Comparison of ENCODE assay signal across 24 cellular contexts in the genomic region with DNA sequence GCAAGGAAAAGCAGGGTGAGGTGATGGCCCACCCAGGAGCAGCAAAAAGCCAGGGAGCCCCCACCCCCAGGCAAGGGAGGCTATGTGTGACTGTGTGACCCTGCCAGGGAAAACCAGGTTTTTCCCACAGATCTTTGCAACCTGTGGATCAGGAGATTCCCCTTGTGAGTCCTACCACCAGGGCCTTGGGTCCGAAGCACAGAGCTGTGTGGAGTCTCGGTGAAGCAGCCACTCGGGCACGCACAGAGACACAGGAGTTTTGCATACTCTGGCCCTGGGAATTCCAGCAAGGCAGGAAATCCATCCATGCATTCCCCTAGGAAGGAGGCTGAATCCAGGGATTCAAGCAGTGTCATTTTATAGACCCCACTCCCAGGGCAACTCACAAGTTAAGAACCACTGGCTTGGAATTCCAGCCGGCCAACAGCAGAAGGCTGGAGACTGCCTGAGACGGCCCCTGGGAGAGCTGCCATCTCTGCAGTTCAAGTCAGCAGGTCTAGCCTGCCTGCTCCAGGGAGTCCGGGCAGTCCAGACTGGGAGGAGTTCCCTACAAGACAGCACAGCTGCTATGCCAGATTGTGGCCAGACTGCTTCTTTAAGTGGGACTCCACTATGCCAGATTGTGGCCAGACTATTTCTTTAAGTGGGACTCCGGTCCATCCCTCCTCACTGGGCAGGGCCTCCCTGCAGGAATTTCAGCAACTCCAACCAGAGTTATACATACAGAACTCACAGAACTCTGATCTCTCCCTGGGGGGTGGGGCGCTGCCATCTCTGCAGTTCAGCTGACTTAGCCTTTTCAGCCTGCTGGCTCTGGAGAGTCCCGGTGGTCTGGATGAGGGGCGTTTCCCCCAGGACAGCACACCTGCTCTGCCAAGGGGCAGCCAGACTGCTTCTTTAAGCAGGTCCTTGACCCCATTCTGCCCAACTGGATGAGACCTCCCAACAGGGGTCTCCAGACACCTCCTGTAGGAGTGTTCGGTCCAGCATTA.
DNase-seq lines count a peak whose midpoint lies in the region; ATAC-seq, FAIRE-seq and TF ChIP-seq lines count a peak whose summit lies in the region.
"Had no signal": no experiment of that assay in that cellular context is flagged by ENCODE, and none has a peak within 500 bp of the region (broad histone marks: within the 10 kb centered on the region; RNA-seq: fewer than 3 reads in every experiment).

No MANE protein-coding gene starts in this region.

- H3K9ac ChIP-seq in astrocyte (ENCODE audit: low read length) (no peak overlapping the region), GM23248 (no peak overlapping the region)

- FAIRE-seq in astrocyte (lab: Jason Lieb, UNC): no peak
- FAIRE-seq: frontal cortex, islet of Langerhans had no signal

- TF ChIP-seq CTCF in astrocyte (IDR thresholded peaks at IDR 0.05; ENCODE audit: insufficient read depth, low read depth, low read length) (no peak), fibroblast of villous mesenchyme (IDR thresholded peaks at IDR 0.05; ENCODE audit: insufficient read depth, low read depth, low read length) (no peak), nephron progenitor cell (IDR thresholded peaks at IDR 0.05) (no peak)

- H3K9me3 ChIP-seq in astrocyte (ENCODE audit: insufficient read depth, low read depth, low read length) (peaks cover 3% of the 10 kb centered on the region), GM23248 (ENCODE audit: low read depth) (no peaks in the 10 kb centered on the region)
- H3K9me3 ChIP-seq: psoas muscle, tibial nerve had no signal

- H2AFZ ChIP-seq in astrocyte (ENCODE audit: low read depth, low read length): no peak overlapping the region
- no peak overlapping the region for H2AFZ ChIP-seq in GM23248

- H3K4me1 Mint-ChIP-seq in astrocyte (ENCODE audit: low read depth, unreplicated experiment): peaks cover 2% of the 10 kb centered on the region
- H3K4me1 Mint-ChIP-seq in nephron progenitor cell: no peaks in the 10 kb centered on the region

- H3K27me3 ChIP-seq in astrocyte (ENCODE audit: insufficient read depth, low read length): no peaks in the 10 kb centered on the region
- H3K27me3 ChIP-seq in GM23248 (replicated peaks; ENCODE audit: insufficient read depth): no peaks in the 10 kb centered on the region
- H3K27me3 ChIP-seq: tibial nerve had no signal

- DNase-seq in GM03348 (ENCODE audit: low spot score) (peak; percentile 5), astrocyte (ENCODE audit: low read depth) (peak; percentile 20), fibroblast of villous mesenchyme (ENCODE audit: low read depth) (peak; percentile 13), nephron progenitor cell (no peak), kidney tubule cell (ENCODE audit: low spot score) (no peak), GM23248 (no peak), GOT3 (lab: John Stamatoyannopoulos, UW) (no peak)
- DNase-seq: activated CD4-positive, alpha-beta T cell treated with anti-CD3 and anti-CD28 coated beads, Interleukin-2, amount 50 U/mL, for 48 hours; activated CD8-positive, alpha-beta memory T cell treated with anti-CD3 and anti-CD28 coated beads, Interleukin-2, amount 50 U/mL, for 4 hours; activated naive CD4-positive, alpha-beta T cell treated with anti-CD3 and anti-CD28 coated beads, Interleukin-2, amount 50 U/mL, for 16 hours; CD4-positive, alpha-beta T cell; central memory CD4-positive, alpha-beta T cell; HCEC 1CT; NCI-H1048; NCI-H2029 treated with DMSO at 0.1 percent for 48 hours; NCI-H226; psoas muscle; stimulated activated CD8-positive, alpha-beta memory T cell treated with anti-CD3 and anti-CD28 coated beads, Interleukin-4, amount 100 ng/mL, for 48 hours had no signal

- H3K4me2 ChIP-seq in astrocyte (ENCODE audit: low read length) (no peak overlapping the region), GM23248 (ENCODE audit: unreplicated experiment) (no peak overlapping the region)

- H3K27ac ChIP-seq in astrocyte (ENCODE audit: low read depth, low read length) (no peak overlapping the region), GM23248 (no peak overlapping the region)
- H3K27ac ChIP-seq: HL-60, psoas muscle, tibial nerve had no signal

- H3K4me3 ChIP-seq in astrocyte (ENCODE audit: insufficient read depth, low read depth, low read length) (no peak overlapping the region), fibroblast of villous mesenchyme (ENCODE audit: low read depth, low read length) (no peak overlapping the region), GM23248 (no peak overlapping the region)
- H3K4me3 ChIP-seq: psoas muscle, tibial nerve had no signal

- H4K20me1 ChIP-seq in astrocyte (ENCODE audit: insufficient read depth, low read length) (no peaks in the 10 kb centered on the region), GM23248 (ENCODE audit: insufficient read depth) (no peaks in the 10 kb centered on the region)

- no peaks in the 10 kb centered on the region for H3K9me2 ChIP-seq in GM23248 (ENCODE audit: insufficient read depth)

- H3K4me3 Mint-ChIP-seq in astrocyte (ENCODE audit: unreplicated experiment) (no peak overlapping the region), nephron progenitor cell (no peak overlapping the region)
- H3K4me3 Mint-ChIP-seq: CD4-positive, alpha-beta T cell had no signal

- in situ Hi-C loops in GM23248 (cut with MboI): no loop called here

- peaks cover 1% of the 10 kb centered on the region for H3K9me3 Mint-ChIP-seq in astrocyte (ENCODE audit: unreplicated experiment)
- H3K9me3 Mint-ChIP-seq in nephron progenitor cell: peaks cover 26% of the 10 kb centered on the region
- H3K9me3 Mint-ChIP-seq: CD4-positive, alpha-beta T cell had no signal

- no peak for ATAC-seq in HG02588 (IDR thresholded peaks at IDR 0.05; ENCODE audit: unreplicated experiment)
- ATAC-seq: psoas muscle, Right ventricle myocardium inferior had no signal

- H3K36me3 Mint-ChIP-seq in astrocyte (ENCODE audit: low read depth, unreplicated experiment) (peaks cover 17% of the 10 kb centered on the region), nephron progenitor cell (ENCODE audit: low read depth) (peaks cover 81% of the 10 kb centered on the region)

- no peak overlapping the region for H3K27ac Mint-ChIP-seq in astrocyte (ENCODE audit: unreplicated experiment)
- H3K27ac Mint-ChIP-seq in nephron progenitor cell: peak overlapping the region; percentile 41
- H3K27ac Mint-ChIP-seq: CD4-positive, alpha-beta T cell had no signal

- WGBS in GM23248 (ENCODE audit: low coverage in 1 of 2, low lambda C conversion rate in 2 of 2, missing lambda C conversion rate in 2 of 2), 2 experiments: 96 to 97% methylated on average over 11 to 12 of the region's 12 CpGs

- H3K79me2 ChIP-seq in astrocyte (ENCODE audit: insufficient read depth, low read length): no peaks in the 10 kb centered on the region
- H3K79me2 ChIP-seq in GM23248 (ENCODE audit: insufficient read depth): no peaks in the 10 kb centered on the region

- H3K4me1 ChIP-seq in astrocyte (ENCODE audit: insufficient read depth, low read length) (no peaks in the 10 kb centered on the region), GM23248 (ENCODE audit: insufficient read depth) (no peaks in the 10 kb centered on the region)
- H3K4me1 ChIP-seq: psoas muscle, tibial nerve had no signal

- H3F3A ChIP-seq in GM23248 (ENCODE audit: insufficient read depth): no peaks in the 10 kb centered on the region

- H3K27me3 Mint-ChIP-seq in astrocyte (ENCODE audit: low read depth, unreplicated experiment) (no peaks in the 10 kb centered on the region), nephron progenitor cell (ENCODE audit: low read depth, poor library complexity) (peaks cover 3% of the 10 kb centered on the region)
- H3K27me3 Mint-ChIP-seq: CD4-positive, alpha-beta T cell had no signal

- H3K36me3 ChIP-seq in astrocyte (ENCODE audit: insufficient read depth, low read length): peaks cover 8% of the 10 kb centered on the region
- peaks cover 31% of the 10 kb centered on the region; the same call in 1 of the 2 replicates for H3K36me3 ChIP-seq in GM23248 (ENCODE audit: low read depth)

Comparison
In these comparisons a context has a peak if more than half of its experiments do, and no peak if none do; other contexts are left out.
1. DNase-seq: peak in GM03348 (single experiment), astrocyte (single experiment) and fibroblast of villous mesenchyme (single experiment); none in nephron progenitor cell (single experiment), kidney tubule cell (single experiment), GM23248 (single experiment) and GOT3 (single experiment).